19 cellular contexts compared by ENCODE assay signal in the genomic region with DNA sequence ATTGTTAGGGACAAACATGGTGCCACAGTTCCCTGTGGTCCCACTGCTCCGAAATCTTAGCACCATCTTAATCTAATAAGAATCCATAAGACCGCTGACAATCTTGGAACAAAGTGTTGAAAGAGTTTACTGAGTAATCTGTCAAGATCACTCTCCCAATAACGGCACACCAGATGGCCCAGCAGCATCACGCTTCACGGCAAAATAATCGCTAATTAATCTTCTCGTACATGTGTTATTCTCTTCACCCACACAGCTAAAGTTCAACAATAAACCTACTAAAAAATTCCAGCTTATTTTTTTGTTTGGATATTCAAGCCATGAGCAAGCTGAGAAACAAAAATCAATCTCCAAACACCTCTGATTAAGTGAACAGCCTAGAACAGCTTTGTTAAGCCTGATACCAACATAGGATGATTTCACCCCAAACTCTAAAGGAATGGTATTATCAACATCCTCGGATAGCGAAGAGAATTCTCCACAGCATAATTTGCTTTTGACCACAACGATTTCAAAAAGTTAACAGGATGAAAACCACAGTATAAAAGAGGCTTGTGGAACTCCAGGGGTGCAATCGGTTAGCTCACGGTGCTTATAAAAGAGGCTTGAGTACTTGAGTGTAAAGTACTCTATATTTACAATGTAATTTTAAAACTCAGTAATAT.
DNase-seq lines count a peak whose midpoint lies in the region; ATAC-seq lines count a peak whose summit lies in the region.
"Had no signal": no experiment of that assay in that cellular context is flagged by ENCODE, and none has a peak within 500 bp of the region (broad histone marks: within the 10 kb centered on the region; RNA-seq: fewer than 3 reads in every experiment).

No MANE protein-coding gene starts in this region.

- ATAC-seq in HG02938 (IDR thresholded peaks at IDR 0.05; ENCODE audit: unreplicated experiment) = no peak
- ATAC-seq: HepG2 had no signal

- DNase-seq in NCI-H1417 (lab: John Stamatoyannopoulos, UW) (peak in 2 of 3 experiments; percentile 6 to 52), NCI-H1417 treated with DMSO at 0.1 percent for 48 hours (lab: John Stamatoyannopoulos, UW) (no peak), NCI-H524 treated with DMSO at 0.1 percent for 48 hours (lab: John Stamatoyannopoulos, UW) (peak; percentile 76), cerebellar cortex (ENCODE audit: low spot score) (peak; percentile 40), Kasumi-1 (lab: John Stamatoyannopoulos, UW) (no peak), foreskin melanocyte (no peak)
- no peak for DNase-seq in NK-92 treated with Interleukin-12 subunit alpha and Interleukin-12 subunit beta, amount 100 ng/mL, for 24 hours (lab: John Stamatoyannopoulos, UW)
- DNase-seq: DMS153, H7, KG1, MG63, NCI-H1092 treated with DMSO at 0.1 percent for 48 hours, NCI-H2029, NCI-H2227 treated with DMSO at 0.1 percent for 48 hours, NCI-H526 treated with DMSO at 0.1 percent for 48 hours, OCI-M1, SHP77 treated with DMSO at 0.1 percent for 48 hours had no signal

Comparison
In these comparisons a context has a peak if more than half of its experiments do, and no peak if none do; other contexts are left out.
1. DNase-seq: peak in NCI-H1417 (2 of 3), NCI-H524 treated with DMSO at 0.1 percent for 48 hours (single experiment) and cerebellar cortex (single experiment); none in NCI-H1417 treated with DMSO at 0.1 percent for 48 hours (single experiment), NK-92 treated with Interleukin-12 subunit alpha and Interleukin-12 subunit beta, amount 100 ng/mL, for 24 hours (single experiment), Kasumi-1 (0 of 2) and foreskin melanocyte (single experiment).